ENCODE assay signal across 1 cellular context in the genomic region with DNA sequence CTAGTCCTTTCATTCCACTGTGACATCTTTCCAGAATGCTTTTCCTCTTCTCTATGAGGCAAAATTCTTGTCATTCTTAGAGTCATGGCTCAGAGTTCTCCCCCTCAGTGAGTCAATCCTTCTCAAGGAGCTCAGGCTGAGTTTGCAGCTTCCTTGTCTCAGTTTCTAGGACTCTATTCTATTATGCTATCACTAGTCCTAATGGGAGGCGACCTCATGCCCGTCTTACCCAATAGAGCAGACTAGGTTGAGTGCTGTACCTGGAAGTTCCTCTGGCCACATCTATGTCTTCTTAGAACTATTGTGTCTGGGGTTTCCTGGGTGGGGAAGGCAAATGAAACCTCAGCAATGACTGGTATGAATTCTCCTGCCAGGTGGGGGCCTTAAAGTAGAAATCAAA.
TF ChIP-seq lines count a peak whose summit lies in the region.

No MANE protein-coding gene starts in this region.

TF ChIP-seq in GM12878, 131 proteins besides CTCF, POLR2A, EP300 and RAD21:
- TF ChIP-seq, protein P1, sequence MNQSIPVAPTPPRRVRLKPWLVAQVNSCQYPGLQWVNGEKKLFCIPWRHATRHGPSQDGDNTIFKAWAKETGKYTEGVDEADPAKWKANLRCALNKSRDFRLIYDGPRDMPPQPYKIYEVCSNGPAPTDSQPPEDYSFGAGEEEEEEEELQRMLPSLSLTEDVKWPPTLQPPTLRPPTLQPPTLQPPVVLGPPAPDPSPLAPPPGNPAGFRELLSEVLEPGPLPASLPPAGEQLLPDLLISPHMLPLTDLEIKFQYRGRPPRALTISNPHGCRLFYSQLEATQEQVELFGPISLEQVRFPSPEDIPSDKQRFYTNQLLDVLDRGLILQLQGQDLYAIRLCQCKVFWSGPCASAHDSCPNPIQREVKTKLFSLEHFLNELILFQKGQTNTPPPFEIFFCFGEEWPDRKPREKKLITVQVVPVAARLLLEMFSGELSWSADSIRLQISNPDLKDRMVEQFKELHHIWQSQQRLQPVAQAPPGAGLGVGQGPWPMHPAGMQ (IDR thresholded peaks at IDR 0.05; ENCODE audit: borderline replicate concordance): no peak
- TF ChIP-seq ZSCAN29 (IDR thresholded peaks at IDR 0.05): no peak
- no peak for TF ChIP-seq SIX5 (IDR thresholded peaks at IDR 0.05; ENCODE audit: low read depth, low read length, severe bottlenecking)
- no peak for TF ChIP-seq NR2F1 (conservative IDR thresholded peaks at IDR 0.05)
- no peak for TF ChIP-seq TAF1 (IDR thresholded peaks at IDR 0.05; ENCODE audit: borderline replicate concordance, low read depth, low read length)
- no peak for TF ChIP-seq TBL1XR1 (IDR thresholded peaks at IDR 0.05; ENCODE audit: low read depth, low read length)
- no peak for TF ChIP-seq ZNF217 (IDR thresholded peaks at IDR 0.05)
- TF ChIP-seq ZNF207 (IDR thresholded peaks at IDR 0.05; ENCODE audit: borderline replicate concordance): no peak
- TF ChIP-seq, protein P2, sequence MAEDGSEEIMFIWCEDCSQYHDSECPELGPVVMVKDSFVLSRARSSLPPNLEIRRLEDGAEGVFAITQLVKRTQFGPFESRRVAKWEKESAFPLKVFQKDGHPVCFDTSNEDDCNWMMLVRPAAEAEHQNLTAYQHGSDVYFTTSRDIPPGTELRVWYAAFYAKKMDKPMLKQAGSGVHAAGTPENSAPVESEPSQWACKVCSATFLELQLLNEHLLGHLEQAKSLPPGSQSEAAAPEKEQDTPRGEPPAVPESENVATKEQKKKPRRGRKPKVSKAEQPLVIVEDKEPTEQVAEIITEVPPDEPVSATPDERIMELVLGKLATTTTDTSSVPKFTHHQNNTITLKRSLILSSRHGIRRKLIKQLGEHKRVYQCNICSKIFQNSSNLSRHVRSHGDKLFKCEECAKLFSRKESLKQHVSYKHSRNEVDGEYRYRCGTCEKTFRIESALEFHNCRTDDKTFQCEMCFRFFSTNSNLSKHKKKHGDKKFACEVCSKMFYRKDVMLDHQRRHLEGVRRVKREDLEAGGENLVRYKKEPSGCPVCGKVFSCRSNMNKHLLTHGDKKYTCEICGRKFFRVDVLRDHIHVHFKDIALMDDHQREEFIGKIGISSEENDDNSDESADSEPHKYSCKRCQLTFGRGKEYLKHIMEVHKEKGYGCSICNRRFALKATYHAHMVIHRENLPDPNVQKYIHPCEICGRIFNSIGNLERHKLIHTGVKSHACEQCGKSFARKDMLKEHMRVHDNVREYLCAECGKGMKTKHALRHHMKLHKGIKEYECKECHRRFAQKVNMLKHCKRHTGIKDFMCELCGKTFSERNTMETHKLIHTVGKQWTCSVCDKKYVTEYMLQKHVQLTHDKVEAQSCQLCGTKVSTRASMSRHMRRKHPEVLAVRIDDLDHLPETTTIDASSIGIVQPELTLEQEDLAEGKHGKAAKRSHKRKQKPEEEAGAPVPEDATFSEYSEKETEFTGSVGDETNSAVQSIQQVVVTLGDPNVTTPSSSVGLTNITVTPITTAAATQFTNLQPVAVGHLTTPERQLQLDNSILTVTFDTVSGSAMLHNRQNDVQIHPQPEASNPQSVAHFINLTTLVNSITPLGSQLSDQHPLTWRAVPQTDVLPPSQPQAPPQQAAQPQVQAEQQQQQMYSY (CRISPR knock-in tag; IDR thresholded peaks at IDR 0.05): no peak
- TF ChIP-seq, protein P3, sequence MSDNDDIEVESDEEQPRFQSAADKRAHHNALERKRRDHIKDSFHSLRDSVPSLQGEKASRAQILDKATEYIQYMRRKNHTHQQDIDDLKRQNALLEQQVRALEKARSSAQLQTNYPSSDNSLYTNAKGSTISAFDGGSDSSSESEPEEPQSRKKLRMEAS (IDR thresholded peaks at IDR 0.05; ENCODE audit: low read depth, low read length): no peak
- TF ChIP-seq SUZ12 (IDR thresholded peaks at IDR 0.05; ENCODE audit: unreplicated experiment): no peak
- TF ChIP-seq, protein P4, sequence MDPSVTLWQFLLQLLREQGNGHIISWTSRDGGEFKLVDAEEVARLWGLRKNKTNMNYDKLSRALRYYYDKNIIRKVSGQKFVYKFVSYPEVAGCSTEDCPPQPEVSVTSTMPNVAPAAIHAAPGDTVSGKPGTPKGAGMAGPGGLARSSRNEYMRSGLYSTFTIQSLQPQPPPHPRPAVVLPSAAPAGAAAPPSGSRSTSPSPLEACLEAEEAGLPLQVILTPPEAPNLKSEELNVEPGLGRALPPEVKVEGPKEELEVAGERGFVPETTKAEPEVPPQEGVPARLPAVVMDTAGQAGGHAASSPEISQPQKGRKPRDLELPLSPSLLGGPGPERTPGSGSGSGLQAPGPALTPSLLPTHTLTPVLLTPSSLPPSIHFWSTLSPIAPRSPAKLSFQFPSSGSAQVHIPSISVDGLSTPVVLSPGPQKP (IDR thresholded peaks at IDR 0.05; ENCODE audit: low read depth, low read length): no peak
- TF ChIP-seq EZH2 (IDR thresholded peaks at IDR 0.05; ENCODE audit: borderline replicate concordance, control insufficient read depth, low read depth, low read length): no peak
- TF ChIP-seq ETV6 (conservative IDR thresholded peaks at IDR 0.05 in 1 of 2, IDR thresholded peaks at IDR 0.05 in 1 of 2; ENCODE audit: borderline replicate concordance in 1 of 2, low read depth in 1 of 2): no peak
- no peak for TF ChIP-seq NRF1 (conservative IDR thresholded peaks at IDR 0.05; ENCODE audit: low read depth, low read length)
- no peak for TF ChIP-seq SREBF1 (IDR thresholded peaks at IDR 0.05; ENCODE audit: low read length)
- TF ChIP-seq, protein P5, sequence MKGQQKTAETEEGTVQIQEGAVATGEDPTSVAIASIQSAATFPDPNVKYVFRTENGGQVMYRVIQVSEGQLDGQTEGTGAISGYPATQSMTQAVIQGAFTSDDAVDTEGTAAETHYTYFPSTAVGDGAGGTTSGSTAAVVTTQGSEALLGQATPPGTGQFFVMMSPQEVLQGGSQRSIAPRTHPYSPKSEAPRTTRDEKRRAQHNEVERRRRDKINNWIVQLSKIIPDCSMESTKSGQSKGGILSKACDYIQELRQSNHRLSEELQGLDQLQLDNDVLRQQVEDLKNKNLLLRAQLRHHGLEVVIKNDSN (IDR thresholded peaks at IDR 0.05; ENCODE audit: borderline replicate concordance, extremely low read length, insufficient read depth, low read depth, low read length): no peak
- TF ChIP-seq, protein P6, sequence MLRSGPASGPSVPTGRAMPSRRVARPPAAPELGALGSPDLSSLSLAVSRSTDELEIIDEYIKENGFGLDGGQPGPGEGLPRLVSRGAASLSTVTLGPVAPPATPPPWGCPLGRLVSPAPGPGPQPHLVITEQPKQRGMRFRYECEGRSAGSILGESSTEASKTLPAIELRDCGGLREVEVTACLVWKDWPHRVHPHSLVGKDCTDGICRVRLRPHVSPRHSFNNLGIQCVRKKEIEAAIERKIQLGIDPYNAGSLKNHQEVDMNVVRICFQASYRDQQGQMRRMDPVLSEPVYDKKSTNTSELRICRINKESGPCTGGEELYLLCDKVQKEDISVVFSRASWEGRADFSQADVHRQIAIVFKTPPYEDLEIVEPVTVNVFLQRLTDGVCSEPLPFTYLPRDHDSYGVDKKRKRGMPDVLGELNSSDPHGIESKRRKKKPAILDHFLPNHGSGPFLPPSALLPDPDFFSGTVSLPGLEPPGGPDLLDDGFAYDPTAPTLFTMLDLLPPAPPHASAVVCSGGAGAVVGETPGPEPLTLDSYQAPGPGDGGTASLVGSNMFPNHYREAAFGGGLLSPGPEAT (IDR thresholded peaks at IDR 0.05; ENCODE audit: low read depth): no peak
- TF ChIP-seq, protein P7, sequence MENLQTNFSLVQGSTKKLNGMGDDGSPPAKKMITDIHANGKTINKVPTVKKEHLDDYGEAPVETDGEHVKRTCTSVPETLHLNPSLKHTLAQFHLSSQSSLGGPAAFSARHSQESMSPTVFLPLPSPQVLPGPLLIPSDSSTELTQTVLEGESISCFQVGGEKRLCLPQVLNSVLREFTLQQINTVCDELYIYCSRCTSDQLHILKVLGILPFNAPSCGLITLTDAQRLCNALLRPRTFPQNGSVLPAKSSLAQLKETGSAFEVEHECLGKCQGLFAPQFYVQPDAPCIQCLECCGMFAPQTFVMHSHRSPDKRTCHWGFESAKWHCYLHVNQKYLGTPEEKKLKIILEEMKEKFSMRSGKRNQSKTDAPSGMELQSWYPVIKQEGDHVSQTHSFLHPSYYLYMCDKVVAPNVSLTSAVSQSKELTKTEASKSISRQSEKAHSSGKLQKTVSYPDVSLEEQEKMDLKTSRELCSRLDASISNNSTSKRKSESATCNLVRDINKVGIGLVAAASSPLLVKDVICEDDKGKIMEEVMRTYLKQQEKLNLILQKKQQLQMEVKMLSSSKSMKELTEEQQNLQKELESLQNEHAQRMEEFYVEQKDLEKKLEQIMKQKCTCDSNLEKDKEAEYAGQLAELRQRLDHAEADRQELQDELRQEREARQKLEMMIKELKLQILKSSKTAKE (IDR thresholded peaks at IDR 0.05; ENCODE audit: low read depth, poor library complexity, severe bottlenecking): no peak
- TF ChIP-seq, protein P8, sequence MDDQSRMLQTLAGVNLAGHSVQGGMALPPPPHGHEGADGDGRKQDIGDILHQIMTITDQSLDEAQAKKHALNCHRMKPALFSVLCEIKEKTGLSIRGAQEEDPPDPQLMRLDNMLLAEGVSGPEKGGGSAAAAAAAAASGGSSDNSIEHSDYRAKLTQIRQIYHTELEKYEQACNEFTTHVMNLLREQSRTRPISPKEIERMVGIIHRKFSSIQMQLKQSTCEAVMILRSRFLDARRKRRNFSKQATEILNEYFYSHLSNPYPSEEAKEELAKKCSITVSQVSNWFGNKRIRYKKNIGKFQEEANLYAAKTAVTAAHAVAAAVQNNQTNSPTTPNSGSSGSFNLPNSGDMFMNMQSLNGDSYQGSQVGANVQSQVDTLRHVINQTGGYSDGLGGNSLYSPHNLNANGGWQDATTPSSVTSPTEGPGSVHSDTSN (IDR thresholded peaks at IDR 0.05; ENCODE audit: insufficient replicate concordance, low read depth, low read length): no peak
